ENCODE assay signal across 8 cellular contexts in the genomic region with DNA sequence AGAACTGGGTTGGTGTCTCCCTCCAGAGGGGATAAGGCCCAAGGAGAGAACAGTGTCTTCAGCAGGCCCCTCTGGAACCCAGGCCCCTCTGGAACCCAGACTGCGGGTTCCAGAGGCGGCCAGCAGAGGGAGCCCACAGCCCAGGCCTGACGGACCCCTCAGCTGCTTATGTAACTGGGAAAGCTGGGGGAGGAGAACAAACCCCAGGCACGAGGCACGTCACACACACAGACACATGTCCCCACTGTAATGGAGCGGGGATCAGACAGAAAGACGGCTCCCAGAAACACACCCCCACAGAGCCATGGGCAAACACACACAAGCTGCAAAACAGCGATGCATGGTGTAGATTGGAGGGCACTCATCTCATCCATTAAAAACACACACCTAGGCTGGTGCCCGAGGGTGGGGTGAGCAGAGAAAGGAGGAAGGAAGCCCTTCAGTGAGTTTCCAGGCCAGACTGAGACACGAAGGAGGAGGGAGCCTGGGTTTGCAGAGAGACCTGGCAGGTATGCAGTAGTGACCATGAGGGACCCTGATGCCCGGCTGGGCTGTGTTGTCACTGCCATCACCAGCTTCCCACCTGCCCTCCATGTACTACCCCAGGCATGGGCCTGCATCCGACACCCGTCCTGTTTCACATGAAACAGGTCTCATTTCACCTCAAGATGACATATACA. TPM values are rescaled to one million over a fixed set of nuclear protein-coding genes. Genes with fewer than 3 reads are reported as not detected.
A peak's percentile ranks its signal among the peaks of the same experiment; 100 is the strongest.
DNase-seq lines count a peak whose midpoint lies in the region; ATAC-seq and TF ChIP-seq lines count a peak whose summit lies in the region.

No MANE protein-coding gene starts in this region.

- H3K27me3 ChIP-seq in A673 (replicated peaks; ENCODE audit: insufficient read depth, low read depth, low read length, poor library complexity) = no peaks in the 10 kb centered on the region
- no peaks in the 10 kb centered on the region for H3K27me3 ChIP-seq in SJSA1 (replicated peaks)
- H3K27me3 ChIP-seq in foreskin keratinocyte = no peaks in the 10 kb centered on the region

- CTCF ChIA-PET in A673 (lab: Charles Lee) = interaction anchor here (0.5 to 3.0 kb wide), 11 partner anchors 84 to 823 kb away, joined by 3 to 25 read pairs (median 6); no protein-coding TSS in a partner anchor

- H3K36me3 ChIP-seq in A673 (ENCODE audit: insufficient read depth, low read length, poor library complexity, severe bottlenecking) (no peaks in the 10 kb centered on the region), SJSA1 (no peaks in the 10 kb centered on the region)

- H3K4me3 ChIP-seq in A673 (ENCODE audit: low read depth, low read length, poor library complexity, severe bottlenecking) (no peak overlapping the region), SJSA1 (no peak overlapping the region)

- H3K9me3 ChIP-seq in A673 (ENCODE audit: low read depth, low read length, poor library complexity, severe bottlenecking) (no peaks in the 10 kb centered on the region), SJSA1 (replicated peaks) (no peaks in the 10 kb centered on the region)

- POLR2A ChIA-PET in A673 (lab: Charles Lee; ENCODE audit: low non-redundant PET) = no interaction called here

- H3K4me1 ChIP-seq in A673 (ENCODE audit: insufficient read depth, low read length, poor library complexity, severe bottlenecking) (peaks cover 17% of the 10 kb centered on the region), SJSA1 (replicated peaks) (peaks cover 54% of the 10 kb centered on the region), foreskin keratinocyte (peaks cover 4% of the 10 kb centered on the region)

- no TSS peak for BruUV-seq in A673 (replicated peaks; lab: Mats Ljungman, UMichigan)

- ATAC-seq in GM18909 (IDR thresholded peaks at IDR 0.05; ENCODE audit: poor library complexity, unreplicated experiment) (peak; percentile 33), foreskin keratinocyte (peak; percentile 30), omental fat pad (ENCODE audit: low FRiP score) (peak; percentile 29)

- intact Hi-C loops in A673 (cut with micrococcal nuclease; ENCODE audit: unreplicated experiment) = loop anchor here (1.0 to 2.0 kb wide), 4 partner anchors 92 to 275 kb away; no protein-coding TSS in a partner anchor

- H3K27ac ChIP-seq in A673 (ENCODE audit: low read depth, low read length, poor library complexity, severe bottlenecking) (no peak overlapping the region), SJSA1 (peak overlapping the region; percentile 11), foreskin keratinocyte (no peak overlapping the region)

- TF ChIP-seq CTCF in A673 (conservative IDR thresholded peaks at IDR 0.05; ENCODE audit: low read depth, low read length) = peak; percentile 97
- TF ChIP-seq CTCF in foreskin keratinocyte (conservative IDR thresholded peaks at IDR 0.05) = peak; percentile 94
- TF ChIP-seq CTCF in omental fat pad (IDR thresholded peaks at IDR 0.05) = peak in 1 of 3 donors; percentile 39

- DNase-seq in A673 (ENCODE audit: low spot score) (peak; percentile 91), NCI-H1048 (lab: John Stamatoyannopoulos, UW) (peak; percentile 70), SJSA1 (ENCODE audit: low read depth in 1 of 2, low spot score in 2 of 2) (peak; percentile 82 to 83), activated gamma-delta T cell (lab: John Stamatoyannopoulos, UW) (peak; percentile 26), foreskin keratinocyte (peak in 1 of 2 donors; percentile 42), omental fat pad (ENCODE audit: low spot score) (peak; percentile 64), superior temporal gyrus (ENCODE audit: extremely low spot score) (peak; percentile 96)

RNA-seq across cellular contexts. Expression of a gene that starts 2.8 kb away (rescaled TPM):
- 14.0 and 18.1 TPM in 2 replicates for total RNA-seq in A673 (2021)
- 30.6 and 41.7 TPM in 2 replicates for total RNA-seq in SJSA1 (2014; rRNA removed; shearing (Covaris generic))
- total RNA-seq in foreskin keratinocyte = 25.2 and 28.8 TPM in 2 replicates
- polyA plus RNA-seq in foreskin keratinocyte = 29.0 and 33.3 TPM in 2 replicates
- total RNA-seq in omental fat pad = 10 to 100 TPM; 17.5 to 20.5 (median 18.6) TPM

RNA-seq across cellular contexts. Expression of a gene that starts 14.4 kb away (rescaled TPM):
- total RNA-seq in A673 (2021) = not detected in 2 replicates
- total RNA-seq in SJSA1 (2014; rRNA removed; shearing (Covaris generic)) = 1.2 TPM in 1 of 2 replicates, not detected in the other
- total RNA-seq in foreskin keratinocyte = not detected in 2 replicates
- polyA plus RNA-seq in foreskin keratinocyte = not detected in 2 replicates
- total RNA-seq in omental fat pad = 10 to 100 TPM; 45.5 to 91.1 (median 76.3) TPM

RNA-seq across cellular contexts. Expression of a gene that starts 19.8 kb away (rescaled TPM):
- not detected in 2 replicates for total RNA-seq in A673 (2021)
- not detected in 2 replicates for total RNA-seq in SJSA1 (2014; rRNA removed; shearing (Covaris generic))
- total RNA-seq in foreskin keratinocyte = not detected in 2 replicates
- polyA plus RNA-seq in foreskin keratinocyte = not detected in 2 replicates
- total RNA-seq in omental fat pad = not detected

RNA-seq across cellular contexts. Expression of a gene that starts 31.2 kb away (rescaled TPM):
- total RNA-seq in A673 (2021) (not detected in 2 replicates), foreskin keratinocyte (not detected in 2 replicates), omental fat pad (not detected)
- not detected in 2 replicates for total RNA-seq in SJSA1 (2014; rRNA removed; shearing (Covaris generic))
- polyA plus RNA-seq in foreskin keratinocyte = not detected in 2 replicates

RNA-seq across cellular contexts. Expression of a gene that starts 50.2 kb away (rescaled TPM):
- not detected in 2 replicates for total RNA-seq in A673 (2021)
- total RNA-seq in SJSA1 (2014; rRNA removed; shearing (Covaris generic)) = not detected in 2 replicates
- total RNA-seq in foreskin keratinocyte = not detected in 2 replicates
- not detected in 2 replicates for polyA plus RNA-seq in foreskin keratinocyte
- 1 to 10 TPM in 1 of 4 donors, under 1 TPM in 1, not detected in 2; 0.47 to 1.6 TPM for total RNA-seq in omental fat pad

Comparison
In these comparisons a context has a peak if more than half of its experiments do, and no peak if none do; other contexts are left out.
1. RNA of a gene that starts 14.4 kb away (total RNA-seq): 45.5 to 91.1 TPM in omental fat pad; 1.2 TPM in SJSA1, not detected in A673 and not detected in foreskin keratinocyte; every median in the first group is over 10 times any median in the second.
2. Peak in every context shown above with its lines, with median percentiles within 50 percentile points of each other: ATAC-seq.